ENCODE assay signal across 30 cellular contexts in the genomic region with DNA sequence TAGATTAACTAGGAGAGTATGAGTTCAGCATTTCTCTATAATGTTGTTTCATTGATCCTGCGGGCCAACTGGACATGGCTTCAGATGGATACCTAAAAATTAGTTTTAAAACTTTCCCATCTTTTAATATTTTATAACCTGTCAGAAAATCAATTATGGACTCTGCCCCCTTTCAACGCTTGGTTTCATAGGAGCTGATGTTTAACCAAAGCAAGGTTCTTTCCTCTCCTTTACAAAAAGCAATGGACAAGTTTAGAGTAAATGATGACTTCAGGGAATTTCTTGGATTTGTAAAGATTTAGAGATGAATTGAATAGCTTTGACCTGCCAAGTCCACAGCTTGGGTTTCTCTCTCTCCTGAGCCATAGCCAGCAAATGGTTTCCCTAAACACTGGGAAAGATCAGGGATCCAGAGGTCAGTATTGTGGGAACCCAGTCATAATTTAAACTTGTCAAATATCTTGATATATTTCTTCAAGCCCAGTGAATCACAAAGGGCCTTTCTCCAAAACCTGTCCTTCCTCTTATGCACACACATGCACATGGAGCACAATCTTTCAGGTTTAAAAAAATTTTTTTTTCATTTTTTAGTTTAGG.
DNase-seq lines count a peak whose midpoint lies in the region; ATAC-seq and TF ChIP-seq lines count a peak whose summit lies in the region.
"Had no signal": no experiment of that assay in that cellular context is flagged by ENCODE, and none has a peak within 500 bp of the region (broad histone marks: within the 10 kb centered on the region; RNA-seq: fewer than 3 reads in every experiment).

No MANE protein-coding gene starts in this region.

- peak; percentile 67 for DNase-seq in Calu3
- DNase-seq in PC-3 = peak; percentile 78
- DNase-seq in fibroblast of the aortic adventitia (ENCODE audit: low read depth) = peak; percentile 71
- no peak for DNase-seq in mesendoderm
- no peak for DNase-seq in left colon
- DNase-seq in OCI-M1 (lab: John Stamatoyannopoulos, UW) = no peak
- no peak for DNase-seq in HAP-1 (ENCODE audit: low spot score in 2 of 2)
- DNase-seq: activated CD4-positive, CD25-positive, alpha-beta regulatory T cell; activated gamma-delta T cell treated with Interleukin-2 at 50 U/mL for 16 hours; activated T-cell treated with anti-CD3 and anti-CD28 coated beads, Interleukin-2, amount 50 U/mL, for 4 hours; AML-193; CD4-positive, alpha-beta T cell; central memory CD4-positive, alpha-beta T cell; dermis blood vessel endothelial cell; esophagus squamous epithelium; hypothalamus; KG1; left ventricle myocardium inferior; naive thymus-derived CD4-positive, alpha-beta T cell; NCI-H1417; NCI-H2029 treated with DMSO at 0.1 percent for 48 hours; NCI-H524 treated with DMSO at 0.1 percent for 48 hours; occipital lobe; stimulated activated naive B cell treated with anti-CD40 and anti-IgM and Interleukin-4, amounts not matched to agents 10 μg/mL and 1 μg/mL and 100 μg/mL, for 72 hours; upper lobe of left lung had no signal

- BruUV-seq in Calu3 (replicated peaks; lab: Mats Ljungman, UMichigan) (no TSS peak), PC-3 (replicated peaks; lab: Mats Ljungman, UMichigan) (no TSS peak)

- H3K27ac Mint-ChIP-seq in Calu3 (ENCODE audit: unreplicated experiment) (peak overlapping the region; percentile 82), nephron (peak overlapping the region in 2 of 3 experiments; percentile 6 to 87)
- H3K27ac Mint-ChIP-seq: CD4-positive, alpha-beta T cell; mesothelial cell of epicardium; naive thymus-derived CD4-positive, alpha-beta T cell; stimulated activated naive B cell treated with anti-CD40 and anti-IgM and Interleukin-4, amounts not matched to agents 10 μg/mL and 1 μg/mL and 100 μg/mL, for 72 hours; T-helper 1 cell treated with Interleukin-12 subunit alpha and Interleukin-12 subunit beta and Interleukin-4 antibody, amounts not matched to agents 30 μg/mL and 1 μg/mL, for 36 hours had no signal

- H3K36me3 ChIP-seq in PC-3 (ENCODE audit: low read depth, low read length) (no peaks in the 10 kb centered on the region), mesendoderm (ENCODE audit: control insufficient read depth, insufficient read depth, low read length) (no peaks in the 10 kb centered on the region), HAP-1 (replicated peaks) (no peaks in the 10 kb centered on the region)
- H3K36me3 ChIP-seq: esophagus squamous epithelium, left ventricle myocardium inferior, upper lobe of left lung had no signal

- no peak overlapping the region for H2BK120ac ChIP-seq in mesendoderm (ENCODE audit: low read depth, low read length)

- H3K36me3 Mint-ChIP-seq in Calu3 (ENCODE audit: insufficient read depth, unreplicated experiment) (peaks cover 11% of the 10 kb centered on the region), nephron (ENCODE audit: low read depth) (no peaks in the 10 kb centered on the region)
- H3K36me3 Mint-ChIP-seq: mesothelial cell of epicardium; naive thymus-derived CD4-positive, alpha-beta T cell; stimulated activated naive B cell treated with anti-CD40 and anti-IgM and Interleukin-4, amounts not matched to agents 10 μg/mL and 1 μg/mL and 100 μg/mL, for 72 hours had no signal

- no peak overlapping the region for H3K4ac ChIP-seq in mesendoderm (ENCODE audit: low read depth, low read length)

- H2BK15ac ChIP-seq in mesendoderm (replicated peaks; ENCODE audit: low read depth) = no peak overlapping the region

- H4K8ac ChIP-seq in mesendoderm (ENCODE audit: low read depth, low read length) = no peak overlapping the region

- in situ Hi-C loops in HAP-1 (cut with MboI; ENCODE audit: low sequenced_read_pairs) = no loop called here

- H3K27ac ChIP-seq in PC-3 (ENCODE audit: low read length) = peak overlapping the region; percentile 53
- H3K27ac ChIP-seq in mesendoderm (ENCODE audit: low read depth, low read length) = no peak overlapping the region
- H3K27ac ChIP-seq: esophagus squamous epithelium, left ventricle myocardium inferior, upper lobe of left lung had no signal

- H3K27me3 Mint-ChIP-seq in Calu3 (ENCODE audit: unreplicated experiment) (no peaks in the 10 kb centered on the region), nephron (ENCODE audit: low read depth) (no peaks in the 10 kb centered on the region)

- no peaks in the 10 kb centered on the region for H3K79me1 ChIP-seq in mesendoderm (ENCODE audit: low read length)

- H4K5ac ChIP-seq in mesendoderm (ENCODE audit: low read length) = no peak overlapping the region

- H3K4me3 Mint-ChIP-seq in Calu3 (ENCODE audit: low read depth, unreplicated experiment) = peak overlapping the region; percentile 16
- H3K4me3 Mint-ChIP-seq in nephron = no peak overlapping the region
- H3K4me3 Mint-ChIP-seq: activated T-cell treated with anti-CD3 and anti-CD28 coated beads, Interleukin-2, amount 50 U/mL, for 4 hours; CD4-positive, alpha-beta T cell; mesothelial cell of epicardium; naive thymus-derived CD4-positive, alpha-beta T cell; stimulated activated naive B cell treated with anti-CD40 and anti-IgM and Interleukin-4, amounts not matched to agents 10 μg/mL and 1 μg/mL and 100 μg/mL, for 72 hours; T-helper 1 cell treated with Interleukin-12 subunit alpha and Interleukin-12 subunit beta and Interleukin-4 antibody, amounts not matched to agents 30 μg/mL and 1 μg/mL, for 36 hours had no signal

- H2BK5ac ChIP-seq in mesendoderm (ENCODE audit: low read length) = no peak overlapping the region

- ATAC-seq in PC-3 (no peak; the same call in none of the 2 replicates), left colon (no peak)
- ATAC-seq: activated T-cell treated with anti-CD3 and anti-CD28 coated beads, Interleukin-2, amount 50 U/mL, for 4 hours; naive thymus-derived CD4-positive, alpha-beta T cell; Right ventricle myocardium inferior; SK-N-SH treated with all-trans-retinoic acid at 6 μM for 48 hours; stimulated activated naive B cell treated with anti-CD40 and anti-IgM and Interleukin-4, amounts not matched to agents 10 μg/mL and 1 μg/mL and 100 μg/mL, for 72 hours had no signal

- no peak overlapping the region for H2AFZ ChIP-seq in PC-3 (ENCODE audit: low read length)

- H3K9me3 Mint-ChIP-seq in Calu3 (ENCODE audit: low read depth, unreplicated experiment) (peaks cover 2% of the 10 kb centered on the region), nephron (no peaks in the 10 kb centered on the region)
- H3K9me3 Mint-ChIP-seq: activated T-cell treated with anti-CD3 and anti-CD28 coated beads, Interleukin-2, amount 50 U/mL, for 4 hours; CD4-positive, alpha-beta T cell; mesothelial cell of epicardium; stimulated activated naive B cell treated with anti-CD40 and anti-IgM and Interleukin-4, amounts not matched to agents 10 μg/mL and 1 μg/mL and 100 μg/mL, for 72 hours; T-helper 1 cell treated with Interleukin-12 subunit alpha and Interleukin-12 subunit beta and Interleukin-4 antibody, amounts not matched to agents 30 μg/mL and 1 μg/mL, for 36 hours had no signal

- H3K4me1 Mint-ChIP-seq in Calu3 (ENCODE audit: low read depth, unreplicated experiment) (peaks cover 56% of the 10 kb centered on the region), nephron (peaks cover 16% of the 10 kb centered on the region)
- H3K4me1 Mint-ChIP-seq: naive thymus-derived CD4-positive, alpha-beta T cell had no signal

- no peaks in the 10 kb centered on the region for H3F3A ChIP-seq in PC-3 (ENCODE audit: low read length, unreplicated experiment)

- intact Hi-C loops in Calu3 (cut with micrococcal nuclease; ENCODE audit: unreplicated experiment) (loop anchor here (2.0 to 5.0 kb wide), 2 partner anchors 73 to 177 kb away; a partner anchor contains a TSS), PC-3 (cut with micrococcal nuclease) (loop anchor here (5.0 kb wide), 1 partner anchor 182 kb away; no protein-coding TSS in a partner anchor), left colon (cut with DNase I, micrococcal nuclease) (no loop called here)

- H3K9ac ChIP-seq in PC-3 (ENCODE audit: low read length) = no peak overlapping the region
- no peak overlapping the region for H3K9ac ChIP-seq in mesendoderm (ENCODE audit: low read length)

- TF ChIP-seq CTCF in Calu3 (IDR thresholded peaks at IDR 0.05; ENCODE audit: unreplicated experiment) (no peak), PC-3 (conservative IDR thresholded peaks at IDR 0.05; ENCODE audit: low read depth, low read length) (no peak), fibroblast of the aortic adventitia (IDR thresholded peaks at IDR 0.05; ENCODE audit: insufficient read depth, low read length) (no peak), nephron (IDR thresholded peaks at IDR 0.05; ENCODE audit: unreplicated experiment in 3 of 3) (no peak)

- no peaks in the 10 kb centered on the region for H3K9me2 ChIP-seq in PC-3 (replicated peaks; ENCODE audit: low read length)

- peak overlapping the region; percentile 29 for H3K4me2 ChIP-seq in PC-3 (ENCODE audit: low read length)
- H3K4me2 ChIP-seq in mesendoderm (ENCODE audit: low read length) = no peak overlapping the region

- no peak overlapping the region for H3K56ac ChIP-seq in mesendoderm (ENCODE audit: low read length)

- H3K4me1 ChIP-seq in PC-3 (ENCODE audit: insufficient read depth, low read length) (peaks cover 40% of the 10 kb centered on the region), mesendoderm (ENCODE audit: control insufficient read depth, low read depth, low read length) (no peaks in the 10 kb centered on the region), HAP-1 (no peaks in the 10 kb centered on the region)
- H3K4me1 ChIP-seq: left ventricle myocardium inferior had no signal

- CTCF ChIA-PET in Calu3 (lab: Charles Lee) = interaction anchor here (0.6 to 1.6 kb wide), 7 partner anchors 10 to 930 kb away, joined by 3 to 5 read pairs (median 3); no protein-coding TSS in a partner anchor
- CTCF ChIA-PET in PC-3 (lab: Charles Lee) = no interaction called here

- H3K9me3 ChIP-seq in PC-3 (ENCODE audit: low read length) (no peaks in the 10 kb centered on the region), HAP-1 (no peaks in the 10 kb centered on the region)
- H3K9me3 ChIP-seq: esophagus squamous epithelium, left ventricle myocardium inferior, upper lobe of left lung had no signal

- H3K18ac ChIP-seq in mesendoderm (ENCODE audit: low read length) = no peak overlapping the region

- POLR2A ChIA-PET in PC-3 (lab: Charles Lee; ENCODE audit: unreplicated experiment) = no interaction called here

- H2AK5ac ChIP-seq in mesendoderm (ENCODE audit: low read length) = no peak overlapping the region

- H3K4me3 ChIP-seq in PC-3 (ENCODE audit: low read length) (no peak overlapping the region), fibroblast of the aortic adventitia (ENCODE audit: low read depth, low read length) (no peak overlapping the region), mesendoderm (ENCODE audit: low read length) (no peak overlapping the region), HAP-1 (no peak overlapping the region)
- H3K4me3 ChIP-seq: esophagus squamous epithelium, left ventricle myocardium inferior, upper lobe of left lung had no signal

- H3K27me3 ChIP-seq in PC-3 (ENCODE audit: low read length) = no peaks in the 10 kb centered on the region
- H3K27me3 ChIP-seq in mesendoderm (ENCODE audit: insufficient read depth, low read length, poor library complexity) = no peaks in the 10 kb centered on the region
- no peaks in the 10 kb centered on the region for H3K27me3 ChIP-seq in HAP-1 (ENCODE audit: low read depth)
- H3K27me3 ChIP-seq: esophagus squamous epithelium, upper lobe of left lung had no signal

- H3K79me2 ChIP-seq in PC-3 (ENCODE audit: low read length) (no peaks in the 10 kb centered on the region), mesendoderm (ENCODE audit: control insufficient read depth, insufficient read depth, low read length) (no peaks in the 10 kb centered on the region)

- no peaks in the 10 kb centered on the region for H4K20me1 ChIP-seq in PC-3 (ENCODE audit: low read length)

- WGBS in mesendoderm (ENCODE audit: extremely low coverage, insufficient coverage, low lambda C conversion rate) = no CpG with 5 or more reads among the region's 2 CpGs

- no peak overlapping the region for H3K23ac ChIP-seq in mesendoderm (ENCODE audit: low read length)

Comparison
In these comparisons a context has a peak if more than half of its experiments do, and no peak if none do; other contexts are left out.
1. DNase-seq: peak in Calu3 (single experiment), PC-3 (single experiment) and fibroblast of the aortic adventitia (single experiment); none in mesendoderm (single experiment), left colon (0 of 2), OCI-M1 (single experiment) and HAP-1 (0 of 2).
2. intact Hi-C loops: an anchor here in Calu3 (2.0 to 5.0 kb wide) and PC-3 (5.0 kb wide); none called in left colon.